Comparison of ENCODE assay signal across 10 cellular contexts in the genomic region with DNA sequence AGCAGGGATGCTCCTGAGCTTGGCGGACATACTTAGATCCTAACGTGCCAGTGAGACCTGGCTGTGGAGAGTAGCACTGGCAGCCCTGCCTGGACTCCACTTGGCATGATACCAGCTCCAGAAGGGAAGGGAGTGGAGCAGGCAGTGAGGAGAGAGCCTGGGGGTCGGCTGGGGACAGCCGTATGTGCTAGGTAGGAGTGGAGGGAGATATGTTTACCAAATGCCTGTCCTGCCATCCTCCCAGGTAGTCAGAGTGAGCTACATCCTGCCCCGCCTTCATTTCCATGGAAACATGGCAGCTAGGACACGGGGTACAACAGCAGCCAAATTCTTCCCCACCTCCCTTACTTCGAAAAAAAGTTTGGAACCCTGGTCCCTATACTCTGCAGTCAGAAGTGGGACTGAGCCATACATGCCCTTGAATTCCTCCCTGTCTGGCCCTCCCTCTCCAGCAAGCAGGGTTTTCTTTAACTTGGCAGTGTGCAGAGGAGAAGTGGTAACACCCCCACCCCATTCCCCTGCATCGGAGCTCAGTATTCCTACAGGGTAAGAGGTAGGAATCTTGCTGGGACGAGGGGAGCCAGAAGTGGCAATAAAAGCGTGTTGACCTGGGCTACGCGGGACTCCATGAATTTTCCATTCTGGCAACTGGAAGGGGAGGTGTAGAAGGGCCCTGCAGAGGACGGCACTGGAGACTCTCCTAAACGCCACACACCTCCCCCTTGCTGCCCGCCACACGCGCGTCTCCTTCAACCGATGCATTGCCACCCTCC. TPM values are rescaled to one million over a fixed set of nuclear protein-coding genes. Genes with fewer than 3 reads are reported as not detected.
A peak's percentile ranks its signal among the peaks of the same experiment; 100 is the strongest.
DNase-seq lines count a peak whose midpoint lies in the region; ATAC-seq and TF ChIP-seq lines count a peak whose summit lies in the region.
"Had no signal": no experiment of that assay in that cellular context is flagged by ENCODE, and none has a peak within 500 bp of the region (broad histone marks: within the 10 kb centered on the region; RNA-seq: fewer than 3 reads in every experiment).

No MANE protein-coding gene starts in this region.

- peak overlapping the region in 4 of 10 donors; percentile 10 to 70 (median 62) for H3K27ac ChIP-seq in heart right ventricle
- H3K27ac ChIP-seq: neutrophil had no signal

- CTCF ChIA-PET in activated CD4-positive, alpha-beta memory T cell treated with anti-CD3 and anti-CD28 coated beads, Interleukin-2, amount 10 ng/mL, durations not matched to agents 7 days and 5 days (lab: Charles Lee), result interaction anchor here (1.0 kb wide), 1 partner anchor 42 kb away, joined by 3 read pairs; no protein-coding TSS in a partner anchor

- ATAC-seq in heart right ventricle (peak in 6 of 8 donors; percentile 18 to 75 (median 45)), HG03520 (IDR thresholded peaks at IDR 0.05; ENCODE audit: unreplicated experiment) (no peak)

- 28 to 29% methylated on average over 19 of the region's 19 CpGs for WGBS in heart right ventricle, 2 donors

- POLR2A ChIA-PET in activated CD4-positive, alpha-beta memory T cell treated with anti-CD3 and anti-CD28 coated beads, Interleukin-2, amount 10 ng/mL, durations not matched to agents 7 days and 5 days (lab: Charles Lee), result no interaction called here

- intact Hi-C loops in heart right ventricle (cut with DNase I), result loop anchor here in 2 of 10 donors (5.0 kb wide), 2 partner anchors 39 to 44 kb away; no protein-coding TSS in a partner anchor

- H3K4me1 Mint-ChIP-seq in activated CD4-positive, alpha-beta memory T cell treated with anti-CD3 and anti-CD28 coated beads, Interleukin-2, amount 10 ng/mL, durations not matched to agents 7 days and 5 days, result peaks cover 18% of the 10 kb centered on the region

- peak; percentile 70 for DNase-seq in H7
- no peak for DNase-seq in activated CD4-positive, alpha-beta memory T cell treated with anti-CD3 and anti-CD28 coated beads, Interleukin-2, amount 10 ng/mL, durations not matched to agents 7 days and 5 days
- DNase-seq in heart right ventricle, result no peak
- DNase-seq in retina, result peak; percentile 71
- no peak for DNase-seq in NCI-H226
- DNase-seq in NCI-H187 treated with DMSO at 0.1 percent for 48 hours (lab: John Stamatoyannopoulos, UW), result no peak
- no peak for DNase-seq in DMS79 (lab: John Stamatoyannopoulos, UW)
- DNase-seq: NK-92 treated with Interleukin-12 subunit alpha and Interleukin-12 subunit beta, amount 100 ng/mL, for 24 hours had no signal

- no peaks in the 10 kb centered on the region for H3K36me3 Mint-ChIP-seq in activated CD4-positive, alpha-beta memory T cell treated with anti-CD3 and anti-CD28 coated beads, Interleukin-2, amount 10 ng/mL, durations not matched to agents 7 days and 5 days (ENCODE audit: low read depth)

- H3K4me3 ChIP-seq in H7 (ENCODE audit: insufficient read depth, low read depth, low read length) (peak overlapping the region; percentile 60), heart right ventricle (peak overlapping the region in 8 of 10 donors; percentile 39 to 60 (median 56))

- H3K27me3 Mint-ChIP-seq in activated CD4-positive, alpha-beta memory T cell treated with anti-CD3 and anti-CD28 coated beads, Interleukin-2, amount 10 ng/mL, durations not matched to agents 7 days and 5 days, result peaks cover 50% of the 10 kb centered on the region

- no peak overlapping the region for H3K27ac Mint-ChIP-seq in activated CD4-positive, alpha-beta memory T cell treated with anti-CD3 and anti-CD28 coated beads, Interleukin-2, amount 10 ng/mL, durations not matched to agents 7 days and 5 days

- H3K9me3 ChIP-seq in heart right ventricle, result no peaks in the 10 kb centered on the region
- H3K9me3 ChIP-seq: neutrophil had no signal

- H3K4me1 ChIP-seq in heart right ventricle, result peaks cover 0 to 19% (median 10%) of the 10 kb centered on the region in 9 donors

- no peak for TF ChIP-seq CTCF in heart right ventricle (IDR thresholded peaks at IDR 0.05)

- H3K36me3 ChIP-seq in H7 (replicated peaks; ENCODE audit: control insufficient read depth, insufficient read depth, low read length), result peaks cover 3% of the 10 kb centered on the region; the same call in 1 of the 2 replicates
- H3K36me3 ChIP-seq in heart right ventricle, result no peaks in the 10 kb centered on the region
- H3K36me3 ChIP-seq: neutrophil had no signal

- H3K4me3 Mint-ChIP-seq in activated CD4-positive, alpha-beta memory T cell treated with anti-CD3 and anti-CD28 coated beads, Interleukin-2, amount 10 ng/mL, durations not matched to agents 7 days and 5 days, result peak overlapping the region; percentile 40

- H3K27me3 ChIP-seq in H7 (ENCODE audit: control insufficient read depth, insufficient read depth, low read length) (no peaks in the 10 kb centered on the region), heart right ventricle (peaks cover 0 to 8% (median 0%) of the 10 kb centered on the region in 7 donors)

- no peaks in the 10 kb centered on the region for H3K9me3 Mint-ChIP-seq in activated CD4-positive, alpha-beta memory T cell treated with anti-CD3 and anti-CD28 coated beads, Interleukin-2, amount 10 ng/mL, durations not matched to agents 7 days and 5 days

RNA-seq across cellular contexts. Expression of a gene that starts 20.0 kb away (rescaled TPM):
- 44.9 and 49.6 TPM in 2 replicates for total RNA-seq in H7 (2014; rRNA removed; shearing (Covaris generic))
- total RNA-seq in activated CD4-positive, alpha-beta memory T cell treated with anti-CD3 and anti-CD28 coated beads, Interleukin-2, amount 10 ng/mL, durations not matched to agents 7 days and 5 days, result not detected
- 1 to 10 TPM; 3.1 to 7.1 (median 4.9) TPM for total RNA-seq in heart right ventricle
- polyA plus RNA-seq in heart right ventricle, result 1 to 10 TPM; 1.7 to 8.3 TPM

RNA-seq across cellular contexts. Expression of a gene that starts 23.9 kb away (rescaled TPM):
- total RNA-seq in H7 (2014; rRNA removed; shearing (Covaris generic)), result 19.7 and 22.1 TPM in 2 replicates
- total RNA-seq in activated CD4-positive, alpha-beta memory T cell treated with anti-CD3 and anti-CD28 coated beads, Interleukin-2, amount 10 ng/mL, durations not matched to agents 7 days and 5 days, result under 1 TPM; 0.48 to 0.86 TPM
- total RNA-seq in heart right ventricle, result 10 to 100 TPM in 4 of 10 donors, 1 to 10 TPM in 6; 6.8 to 13.1 (median 9.0) TPM
- 1 to 10 TPM; 2.8 to 5.9 TPM for polyA plus RNA-seq in heart right ventricle

RNA-seq across cellular contexts. Expression of a gene that starts 56.4 kb away (rescaled TPM):
- 14.2 and 26.9 TPM in 2 replicates for total RNA-seq in H7 (2014; rRNA removed; shearing (Covaris generic))
- 10 to 100 TPM; 18.5 to 21.0 TPM for total RNA-seq in activated CD4-positive, alpha-beta memory T cell treated with anti-CD3 and anti-CD28 coated beads, Interleukin-2, amount 10 ng/mL, durations not matched to agents 7 days and 5 days
- total RNA-seq in heart right ventricle, result 1 to 10 TPM; 4.6 to 7.7 (median 5.7) TPM
- polyA plus RNA-seq in heart right ventricle, result 1 to 10 TPM; 2.5 to 2.9 TPM

Comparison
In these comparisons a context has a peak if more than half of its experiments do, and no peak if none do; other contexts are left out.
1. DNase-seq: peak in H7 (single experiment) and retina (single experiment); none in activated CD4-positive, alpha-beta memory T cell treated with anti-CD3 and anti-CD28 coated beads, Interleukin-2, amount 10 ng/mL, durations not matched to agents 7 days and 5 days (single experiment), heart right ventricle (0 of 2), NCI-H226 (single experiment), NCI-H187 treated with DMSO at 0.1 percent for 48 hours (single experiment) and DMS79 (single experiment).
2. RNA of a gene that starts 23.9 kb away (total RNA-seq): 19.7 to 22.1 TPM in H7 and 6.8 to 13.1 TPM in heart right ventricle; 0.48 to 0.86 TPM in activated CD4-positive, alpha-beta memory T cell treated with anti-CD3 and anti-CD28 coated beads, Interleukin-2, amount 10 ng/mL, durations not matched to agents 7 days and 5 days; every median in the first group is over 4 times any median in the second.